In genomic region chr6:137202078-137202477, GRCh38 we compare ENCODE assay signal across 11 cellular contexts.
DNase-seq lines count a peak whose midpoint lies in the region; ATAC-seq and TF ChIP-seq lines count a peak whose summit lies in the region.
"Had no signal": no experiment of that assay in that cellular context is flagged by ENCODE, and none has a peak within 500 bp of the region (broad histone marks: within the 10 kb centered on the region; RNA-seq: fewer than 3 reads in every experiment).

No MANE protein-coding gene starts in this region.

- ATAC-seq in HG02885 (IDR thresholded peaks at IDR 0.05; ENCODE audit: poor library complexity, unreplicated experiment) = peak; percentile 71
- no peak for ATAC-seq in GM18519 (IDR thresholded peaks at IDR 0.05; ENCODE audit: low FRiP score, unreplicated experiment)
- no peak for ATAC-seq in HG03565 (IDR thresholded peaks at IDR 0.05; ENCODE audit: unreplicated experiment)
- ATAC-seq in GM21515 (IDR thresholded peaks at IDR 0.05; ENCODE audit: unreplicated experiment) = no peak
- ATAC-seq: stimulated activated naive CD8-positive, alpha-beta T cell treated with anti-CD3 and anti-CD28 coated beads, Interleukin-15, amount 100 ng/mL, for 72 hours had no signal

- H3K4me3 ChIP-seq in cardiac fibroblast (replicated peaks in 1 of 2; ENCODE audit: low read depth in 2 of 2, low read length in 2 of 2) = no peak overlapping the region
- H3K4me3 ChIP-seq: ovary had no signal

- TF ChIP-seq CTCF in cardiac fibroblast (IDR thresholded peaks at IDR 0.05; ENCODE audit: low read depth, low read length) = peak; percentile 5

- peak; percentile 1 for DNase-seq in COLO668 (lab: John Stamatoyannopoulos, UW; ENCODE audit: unreplicated experiment)
- no peak for DNase-seq in cardiac fibroblast (ENCODE audit: low read depth in 2 of 2)
- peak; percentile 33 for DNase-seq in middle frontal gyrus (ENCODE audit: extremely low spot score, low spot score)
- no peak for DNase-seq in 8988T
- DNase-seq: GF-D8; ovary; stimulated activated naive CD8-positive, alpha-beta T cell treated with anti-CD3 and anti-CD28 coated beads, Interleukin-15, amount 100 ng/mL, for 72 hours had no signal

Comparison
In these comparisons a context has a peak if more than half of its experiments do, and no peak if none do; other contexts are left out.
1. DNase-seq: peak in COLO668 (single experiment) and middle frontal gyrus (single experiment); none in cardiac fibroblast (0 of 2) and 8988T (single experiment).